Comparison of ENCODE assay signal across 23 cellular contexts in the genomic region with DNA sequence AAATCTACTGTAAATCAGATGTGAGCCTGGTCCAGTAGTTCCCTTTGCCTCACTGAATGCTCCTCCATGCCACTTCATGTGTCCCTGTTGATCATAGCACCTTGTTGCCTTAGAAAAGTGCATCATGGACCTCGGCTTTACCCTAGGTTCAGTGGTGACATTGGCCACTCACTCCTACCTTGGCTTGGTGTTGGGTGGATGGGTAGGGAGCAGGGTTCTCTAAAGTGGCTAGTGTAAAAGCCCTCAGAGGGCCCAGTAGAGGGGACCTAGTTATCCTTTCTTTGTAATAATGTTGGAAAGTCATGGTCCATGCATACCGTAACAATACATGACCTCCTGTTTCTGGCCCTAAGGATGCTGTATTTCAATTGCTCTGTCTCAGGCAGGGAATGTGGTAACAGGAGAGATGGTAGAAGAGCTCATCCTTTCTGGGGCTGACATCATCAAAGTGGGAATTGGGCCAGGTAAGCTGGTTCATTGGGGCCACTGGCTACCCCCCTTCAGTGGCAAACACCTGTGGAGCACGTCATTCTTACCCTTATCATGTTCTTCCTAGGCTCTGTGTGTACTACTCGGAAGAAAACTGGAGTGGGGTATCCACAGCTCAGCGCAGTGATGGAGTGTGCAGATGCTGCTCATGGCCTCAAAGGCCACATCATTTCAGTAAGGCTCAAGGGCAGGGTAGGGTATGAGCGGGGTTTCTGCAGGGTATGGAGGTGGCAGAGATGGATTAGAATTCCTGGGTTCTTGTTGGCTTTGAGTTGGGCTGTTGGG. TPM values are rescaled to one million over a fixed set of nuclear protein-coding genes. Genes with fewer than 3 reads are reported as not detected.
DNase-seq lines count a peak whose midpoint lies in the region; ATAC-seq, FAIRE-seq and TF ChIP-seq lines count a peak whose summit lies in the region.
"Had no signal": no experiment of that assay in that cellular context is flagged by ENCODE, and none has a peak within 500 bp of the region (broad histone marks: within the 10 kb centered on the region; RNA-seq: fewer than 3 reads in every experiment).

No MANE protein-coding gene starts in this region.

- H3K27ac ChIP-seq in CD4-positive, CD25-positive, alpha-beta regulatory T cell (ENCODE audit: insufficient read depth, low read length, poor library complexity, severe bottlenecking): no peak overlapping the region
- H3K27ac ChIP-seq in CD8-positive, alpha-beta T cell (ENCODE audit: low read depth, low read length): no peak overlapping the region
- H3K27ac ChIP-seq in astrocyte (ENCODE audit: low read depth, low read length): no peak overlapping the region
- no peak overlapping the region for H3K27ac ChIP-seq in SJCRH30
- H3K27ac ChIP-seq: ascending aorta, thyroid gland had no signal

- H3K4me1 Mint-ChIP-seq in CD4-positive, CD25-positive, alpha-beta regulatory T cell: peaks cover 14 to 94% (median 70%) of the 10 kb centered on the region in 4 donors
- H3K4me1 Mint-ChIP-seq in CD8-positive, alpha-beta T cell (ENCODE audit: low read depth): peaks cover 78% of the 10 kb centered on the region
- H3K4me1 Mint-ChIP-seq in astrocyte (ENCODE audit: low read depth, unreplicated experiment) (peaks cover 50% of the 10 kb centered on the region), natural killer cell (peaks cover 68 to 84% of the 10 kb centered on the region in 2 donors)

- peaks cover 64% of the 10 kb centered on the region for H3K36me3 ChIP-seq in CD4-positive, CD25-positive, alpha-beta regulatory T cell (ENCODE audit: control insufficient read depth, insufficient read depth, low read length)
- peaks cover 34% of the 10 kb centered on the region for H3K36me3 ChIP-seq in CD8-positive, alpha-beta T cell (ENCODE audit: insufficient read depth, low read length)
- H3K36me3 ChIP-seq in astrocyte (ENCODE audit: insufficient read depth, low read length) (peaks cover 52% of the 10 kb centered on the region), SJCRH30 (peaks cover 24% of the 10 kb centered on the region)

- POLR2A ChIA-PET in CD8-positive, alpha-beta T cell (lab: Charles Lee): no interaction called here

- no peak overlapping the region for H3K4me3 ChIP-seq in CD4-positive, CD25-positive, alpha-beta regulatory T cell (ENCODE audit: low read depth, low read length)
- no peak overlapping the region for H3K4me3 ChIP-seq in CD8-positive, alpha-beta T cell (ENCODE audit: low read depth, low read length)
- no peak overlapping the region for H3K4me3 ChIP-seq in astrocyte (ENCODE audit: insufficient read depth, low read depth, low read length)
- no peak overlapping the region for H3K4me3 ChIP-seq in SJCRH30
- H3K4me3 ChIP-seq: ascending aorta, dorsolateral prefrontal cortex, left lung, skin epidermis, thyroid gland had no signal

- peak overlapping the region in 2 of 3 donors; percentile 60 to 65 for H3K27ac Mint-ChIP-seq in CD4-positive, CD25-positive, alpha-beta regulatory T cell
- H3K27ac Mint-ChIP-seq in CD8-positive, alpha-beta T cell: peak overlapping the region; percentile 41
- H3K27ac Mint-ChIP-seq in astrocyte (ENCODE audit: unreplicated experiment): peak overlapping the region; percentile 53
- H3K27ac Mint-ChIP-seq in natural killer cell: peak overlapping the region; percentile 40 to 100
- H3K27ac Mint-ChIP-seq: T-cell had no signal

- no peak for TF ChIP-seq CTCF in CD8-positive, alpha-beta T cell (IDR thresholded peaks at IDR 0.05)
- TF ChIP-seq CTCF in astrocyte (IDR thresholded peaks at IDR 0.05; ENCODE audit: insufficient read depth, low read depth, low read length): no peak
- no peak for TF ChIP-seq CTCF in natural killer cell (IDR thresholded peaks at IDR 0.05)

- no peak overlapping the region for H3K9ac ChIP-seq in astrocyte (ENCODE audit: low read length)

- H3K79me2 ChIP-seq in astrocyte (ENCODE audit: insufficient read depth, low read length): peaks cover 79% of the 10 kb centered on the region

- no peaks in the 10 kb centered on the region for H3K9me3 Mint-ChIP-seq in CD4-positive, CD25-positive, alpha-beta regulatory T cell
- no peaks in the 10 kb centered on the region for H3K9me3 Mint-ChIP-seq in CD8-positive, alpha-beta T cell
- H3K9me3 Mint-ChIP-seq in astrocyte (ENCODE audit: unreplicated experiment): no peaks in the 10 kb centered on the region
- no peaks in the 10 kb centered on the region for H3K9me3 Mint-ChIP-seq in natural killer cell
- H3K9me3 Mint-ChIP-seq: central memory CD8-positive, alpha-beta T cell; IgD-negative memory B cell; T-cell had no signal

- FAIRE-seq in astrocyte (lab: Jason Lieb, UNC): no peak

- H3K4me3 Mint-ChIP-seq in CD4-positive, CD25-positive, alpha-beta regulatory T cell: peak overlapping the region in 3 of 4 donors; percentile 13 to 89 (median 21)
- no peak overlapping the region for H3K4me3 Mint-ChIP-seq in CD8-positive, alpha-beta T cell
- H3K4me3 Mint-ChIP-seq in astrocyte (ENCODE audit: unreplicated experiment): no peak overlapping the region
- no peak overlapping the region for H3K4me3 Mint-ChIP-seq in natural killer cell
- H3K4me3 Mint-ChIP-seq: central memory CD8-positive, alpha-beta T cell had no signal

- H3K27me3 ChIP-seq in CD4-positive, CD25-positive, alpha-beta regulatory T cell (ENCODE audit: control insufficient read depth, insufficient read depth, low read length): no peaks in the 10 kb centered on the region
- H3K27me3 ChIP-seq in CD8-positive, alpha-beta T cell (ENCODE audit: insufficient read depth, low read length): no peaks in the 10 kb centered on the region
- H3K27me3 ChIP-seq in astrocyte (ENCODE audit: insufficient read depth, low read length) (no peaks in the 10 kb centered on the region), SJCRH30 (no peaks in the 10 kb centered on the region)
- H3K27me3 ChIP-seq: ascending aorta, dorsolateral prefrontal cortex, left lung, thyroid gland had no signal

- intact Hi-C loops in CD8-positive, alpha-beta T cell (cut with DNase I, micrococcal nuclease): no loop called here
- intact Hi-C loops in natural killer cell (cut with micrococcal nuclease): no loop called here

- H3K4me2 ChIP-seq in astrocyte (ENCODE audit: low read length): no peak overlapping the region

- no peak for DNase-seq in CD4-positive, CD25-positive, alpha-beta regulatory T cell
- DNase-seq in CD8-positive, alpha-beta T cell: no peak
- no peak for DNase-seq in astrocyte (ENCODE audit: low read depth)
- no peak for DNase-seq in natural killer cell
- no peak for DNase-seq in SJCRH30
- DNase-seq in RKO (ENCODE audit: low spot score): no peak
- DNase-seq: activated CD4-positive, alpha-beta T cell treated with anti-CD3 and anti-CD28 coated beads, Interleukin-2, amount 50 U/mL, for 4 hours; activated gamma-delta T cell treated with Interleukin-2 at 50 U/mL for 16 hours; dorsolateral prefrontal cortex; GOT3; left lung; NCI-H1105 treated with DMSO at 0.1 percent for 48 hours; NCI-H2081; NCI-H446; stimulated activated CD4-positive, alpha-beta T cell treated with anti-CD3 and anti-CD28 coated beads, Interleukin-1b, Interleukin-23, amount 100 ng/mL, for 48 hours; stimulated activated naive CD4-positive, alpha-beta T cell; T-cell; thyroid gland had no signal

- no peak for ATAC-seq in CD4-positive, CD25-positive, alpha-beta regulatory T cell (ENCODE audit: low read depth in 2 of 2)
- no peak for ATAC-seq in CD8-positive, alpha-beta T cell
- no peak for ATAC-seq in natural killer cell
- no peak for ATAC-seq in GM18870 (IDR thresholded peaks at IDR 0.05; ENCODE audit: unreplicated experiment)
- ATAC-seq: left lung, T-cell had no signal

- H3K4me1 ChIP-seq in CD4-positive, CD25-positive, alpha-beta regulatory T cell (ENCODE audit: control insufficient read depth, insufficient read depth, low read length, poor library complexity, severe bottlenecking): peaks cover 46% of the 10 kb centered on the region
- peaks cover 50% of the 10 kb centered on the region for H3K4me1 ChIP-seq in CD8-positive, alpha-beta T cell (ENCODE audit: insufficient read depth, low read length)
- peaks cover 38% of the 10 kb centered on the region for H3K4me1 ChIP-seq in astrocyte (ENCODE audit: insufficient read depth, low read length)
- H3K4me1 ChIP-seq in SJCRH30: peaks cover 3% of the 10 kb centered on the region; the same call in 1 of the 2 replicates

- no peak overlapping the region for H2AFZ ChIP-seq in astrocyte (ENCODE audit: low read depth, low read length)

- peaks cover 41% of the 10 kb centered on the region for H3K36me3 Mint-ChIP-seq in CD4-positive, CD25-positive, alpha-beta regulatory T cell
- H3K36me3 Mint-ChIP-seq in CD8-positive, alpha-beta T cell: peaks cover 80% of the 10 kb centered on the region
- H3K36me3 Mint-ChIP-seq in astrocyte (ENCODE audit: low read depth, unreplicated experiment): peaks cover 39% of the 10 kb centered on the region
- peaks cover 22% of the 10 kb centered on the region for H3K36me3 Mint-ChIP-seq in natural killer cell
- H3K36me3 Mint-ChIP-seq: IgD-negative memory B cell had no signal

- H3K9me3 ChIP-seq in CD4-positive, CD25-positive, alpha-beta regulatory T cell (ENCODE audit: control insufficient read depth in 2 of 2, low read length in 2 of 2): no peaks in the 10 kb centered on the region
- no peaks in the 10 kb centered on the region for H3K9me3 ChIP-seq in CD8-positive, alpha-beta T cell (ENCODE audit: low read length)
- H3K9me3 ChIP-seq in astrocyte (ENCODE audit: insufficient read depth, low read depth, low read length) (no peaks in the 10 kb centered on the region), SJCRH30 (replicated peaks) (no peaks in the 10 kb centered on the region)
- H3K9me3 ChIP-seq: ascending aorta, left lung, thyroid gland had no signal

- CTCF ChIA-PET in CD8-positive, alpha-beta T cell (lab: Charles Lee): interaction anchor here (0.9 to 3.5 kb wide), 5 partner anchors 21 to 200 kb away, joined by 3 to 13 read pairs (median 3); partner anchors contain the start of genes CIDEB and MDP1

- H3K27me3 Mint-ChIP-seq in CD4-positive, CD25-positive, alpha-beta regulatory T cell: no peaks in the 10 kb centered on the region
- H3K27me3 Mint-ChIP-seq in CD8-positive, alpha-beta T cell (ENCODE audit: low read depth): no peaks in the 10 kb centered on the region
- H3K27me3 Mint-ChIP-seq in astrocyte (ENCODE audit: low read depth, unreplicated experiment) (no peaks in the 10 kb centered on the region), natural killer cell (ENCODE audit: low read depth in 2 of 2) (no peaks in the 10 kb centered on the region)
- H3K27me3 Mint-ChIP-seq: central memory CD8-positive, alpha-beta T cell; IgD-negative memory B cell; T-cell had no signal

- H4K20me1 ChIP-seq in astrocyte (ENCODE audit: insufficient read depth, low read length): peaks cover 24% of the 10 kb centered on the region

RNA-seq across cellular contexts. Expression of gene GMPR2, which starts 4.1 kb away (rescaled TPM):
- total RNA-seq in CD4-positive, CD25-positive, alpha-beta regulatory T cell: 49.0 TPM
- polyA plus RNA-seq in CD4-positive, CD25-positive, alpha-beta regulatory T cell: 100 to 1,000 TPM in 3 of 4 donors, 10 to 100 TPM in 1; 95.5 to 117 (median 112) TPM
- 10 to 100 TPM; 22.5 to 23.9 TPM for total RNA-seq in CD8-positive, alpha-beta T cell
- total RNA-seq in astrocyte (55.5 and 66.5 TPM in 2 replicates), natural killer cell (10 to 100 TPM; 46.5 to 63.3 (median 53.3) TPM)
- 45.8 and 54.1 TPM in 2 replicates for total RNA-seq in SJCRH30 (2014; rRNA removed; shearing (Covaris generic))

RNA-seq across cellular contexts. Expression of gene NEDD8, which starts 4.7 kb away (rescaled TPM):
- 89.1 TPM for total RNA-seq in CD4-positive, CD25-positive, alpha-beta regulatory T cell
- polyA plus RNA-seq in CD4-positive, CD25-positive, alpha-beta regulatory T cell: 100 to 1,000 TPM; 334 to 440 (median 349) TPM
- total RNA-seq in CD8-positive, alpha-beta T cell: 10 to 100 TPM; 39.9 to 48.5 TPM
- 233 and 251 TPM in 2 replicates for total RNA-seq in astrocyte
- 100 to 1,000 TPM in 1 of 3 donors, 10 to 100 TPM in 2; 93.6 to 109 (median 95.9) TPM for total RNA-seq in natural killer cell
- 296 and 300 TPM in 2 replicates for total RNA-seq in SJCRH30 (2014; rRNA removed; shearing (Covaris generic))

RNA-seq across cellular contexts. Expression of gene TINF2, which starts 5.5 kb away (rescaled TPM):
- total RNA-seq in CD4-positive, CD25-positive, alpha-beta regulatory T cell: 169 TPM
- 100 to 1,000 TPM; 216 to 242 (median 223) TPM for polyA plus RNA-seq in CD4-positive, CD25-positive, alpha-beta regulatory T cell
- total RNA-seq in CD8-positive, alpha-beta T cell: 100 to 1,000 TPM; 174 to 177 TPM
- 33.0 and 36.2 TPM in 2 replicates for total RNA-seq in astrocyte
- 100 to 1,000 TPM; 158 to 269 (median 176) TPM for total RNA-seq in natural killer cell
- total RNA-seq in SJCRH30 (2014; rRNA removed; shearing (Covaris generic)): 22.8 and 24.5 TPM in 2 replicates

RNA-seq across cellular contexts. Expression of gene MDP1, which starts 21.0 kb away (rescaled TPM):
- total RNA-seq in CD4-positive, CD25-positive, alpha-beta regulatory T cell: 6.0 TPM
- polyA plus RNA-seq in CD4-positive, CD25-positive, alpha-beta regulatory T cell: 10 to 100 TPM; 29.0 to 52.6 (median 35.6) TPM
- total RNA-seq in CD8-positive, alpha-beta T cell: 1 to 10 TPM; 4.2 to 4.5 TPM
- total RNA-seq in astrocyte (8.9 and 9.9 TPM in 2 replicates), natural killer cell (1 to 10 TPM; 4.0 to 6.1 (median 5.5) TPM)
- total RNA-seq in SJCRH30 (2014; rRNA removed; shearing (Covaris generic)): 16.9 and 27.7 TPM in 2 replicates

RNA-seq across cellular contexts. Expression of gene CHMP4A, which starts 23.6 kb away (rescaled TPM):
- total RNA-seq in CD4-positive, CD25-positive, alpha-beta regulatory T cell: 108 TPM
- 100 to 1,000 TPM; 122 to 154 (median 142) TPM for polyA plus RNA-seq in CD4-positive, CD25-positive, alpha-beta regulatory T cell
- 10 to 100 TPM; 70.1 to 77.6 TPM for total RNA-seq in CD8-positive, alpha-beta T cell
- total RNA-seq in astrocyte: 26.7 and 32.2 TPM in 2 replicates
- 100 to 1,000 TPM; 105 to 118 (median 115) TPM for total RNA-seq in natural killer cell
- total RNA-seq in SJCRH30 (2014; rRNA removed; shearing (Covaris generic)): 21.5 and 29.1 TPM in 2 replicates

Comparison
In these comparisons a context has a peak if more than half of its experiments do, and no peak if none do; other contexts are left out.
1. H3K4me3 Mint-ChIP-seq: peak in CD4-positive, CD25-positive, alpha-beta regulatory T cell (3 of 4); none in CD8-positive, alpha-beta T cell (single experiment), astrocyte (single experiment) and natural killer cell (single experiment).
2. Peak in every context shown above with its lines, with median percentiles within 50 percentile points of each other: H3K27ac Mint-ChIP-seq.